In genomic region chr13:28585557-28585956, GRCh38 we compare ENCODE assay signal across 1 cellular context.
TF ChIP-seq lines count a peak whose summit lies in the region.

No MANE protein-coding gene starts in this region.

TF ChIP-seq in GM12878, 131 proteins besides CTCF, POLR2A, EP300 and RAD21 (continued from another document):
- no peak for TF ChIP-seq E4F1 (IDR thresholded peaks at IDR 0.05; ENCODE audit: borderline replicate concordance, partially characterized antibody)
